Comparison of ENCODE assay signal across 2 cellular contexts in the genomic region with DNA sequence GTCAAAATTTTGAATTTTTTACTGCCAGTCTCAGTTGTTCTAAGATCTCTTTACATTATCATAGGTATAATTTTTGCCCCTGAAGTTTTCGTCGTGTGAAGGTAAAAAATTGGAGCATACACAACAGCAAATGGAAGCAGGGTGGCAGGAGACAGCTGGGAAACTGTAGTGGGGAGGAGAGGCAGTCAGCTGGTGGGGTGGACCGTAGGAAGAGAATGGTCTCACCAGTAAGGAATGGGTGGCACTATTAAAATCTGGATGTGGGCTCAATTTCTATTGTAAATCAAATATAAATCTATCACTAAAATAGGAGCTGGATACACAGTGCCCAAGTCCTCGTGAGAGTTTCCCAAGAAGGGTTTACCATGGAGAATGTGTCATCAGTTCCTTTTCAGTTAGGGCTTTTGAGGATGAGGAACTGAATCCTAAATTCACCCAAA.
TF ChIP-seq lines count a peak whose summit lies in the region.

No MANE protein-coding gene starts in this region.

TF ChIP-seq in A549, 52 proteins besides CTCF, POLR2A, EP300 and RAD21:
- TF ChIP-seq, protein P1, sequence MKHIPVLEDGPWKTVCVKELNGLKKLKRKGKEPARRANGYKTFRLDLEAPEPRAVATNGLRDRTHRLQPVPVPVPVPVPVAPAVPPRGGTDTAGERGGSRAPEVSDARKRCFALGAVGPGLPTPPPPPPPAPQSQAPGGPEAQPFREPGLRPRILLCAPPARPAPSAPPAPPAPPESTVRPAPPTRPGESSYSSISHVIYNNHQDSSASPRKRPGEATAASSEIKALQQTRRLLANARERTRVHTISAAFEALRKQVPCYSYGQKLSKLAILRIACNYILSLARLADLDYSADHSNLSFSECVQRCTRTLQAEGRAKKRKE (CRISPR knock-in tag; IDR thresholded peaks at IDR 0.05; ENCODE audit: low read depth), result no peak
- TF ChIP-seq NFE2L2 (conservative IDR thresholded peaks at IDR 0.05; ENCODE audit: low read length), result no peak
- no peak for TF ChIP-seq MAFK (IDR thresholded peaks at IDR 0.05; ENCODE audit: partially characterized antibody)
- no peak for TF ChIP-seq KDM1A (IDR thresholded peaks at IDR 0.05; ENCODE audit: low read depth)
- no peak for TF ChIP-seq EHMT2 (IDR thresholded peaks at IDR 0.05; ENCODE audit: low read depth)
- TF ChIP-seq ZC3H11A (IDR thresholded peaks at IDR 0.05), result no peak
- no peak for TF ChIP-seq HEYL (CRISPR knock-in tag; IDR thresholded peaks at IDR 0.05)
- TF ChIP-seq ZFP36 (IDR thresholded peaks at IDR 0.05; ENCODE audit: borderline replicate concordance, partially characterized antibody), result no peak

TF ChIP-seq in IMR-90, 13 proteins besides CTCF, POLR2A, EP300 and RAD21:
- TF ChIP-seq, protein P2, sequence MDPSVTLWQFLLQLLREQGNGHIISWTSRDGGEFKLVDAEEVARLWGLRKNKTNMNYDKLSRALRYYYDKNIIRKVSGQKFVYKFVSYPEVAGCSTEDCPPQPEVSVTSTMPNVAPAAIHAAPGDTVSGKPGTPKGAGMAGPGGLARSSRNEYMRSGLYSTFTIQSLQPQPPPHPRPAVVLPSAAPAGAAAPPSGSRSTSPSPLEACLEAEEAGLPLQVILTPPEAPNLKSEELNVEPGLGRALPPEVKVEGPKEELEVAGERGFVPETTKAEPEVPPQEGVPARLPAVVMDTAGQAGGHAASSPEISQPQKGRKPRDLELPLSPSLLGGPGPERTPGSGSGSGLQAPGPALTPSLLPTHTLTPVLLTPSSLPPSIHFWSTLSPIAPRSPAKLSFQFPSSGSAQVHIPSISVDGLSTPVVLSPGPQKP (IDR thresholded peaks at IDR 0.05; ENCODE audit: borderline replicate concordance, low read depth, low read length), result no peak
- no peak for TF ChIP-seq FOS (IDR thresholded peaks at IDR 0.05; ENCODE audit: low read depth, low read length)
- TF ChIP-seq, protein P3, sequence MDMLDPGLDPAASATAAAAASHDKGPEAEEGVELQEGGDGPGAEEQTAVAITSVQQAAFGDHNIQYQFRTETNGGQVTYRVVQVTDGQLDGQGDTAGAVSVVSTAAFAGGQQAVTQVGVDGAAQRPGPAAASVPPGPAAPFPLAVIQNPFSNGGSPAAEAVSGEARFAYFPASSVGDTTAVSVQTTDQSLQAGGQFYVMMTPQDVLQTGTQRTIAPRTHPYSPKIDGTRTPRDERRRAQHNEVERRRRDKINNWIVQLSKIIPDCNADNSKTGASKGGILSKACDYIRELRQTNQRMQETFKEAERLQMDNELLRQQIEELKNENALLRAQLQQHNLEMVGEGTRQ (IDR thresholded peaks at IDR 0.05; ENCODE audit: low read depth, low read length), result no peak
- no peak for TF ChIP-seq MXI1 (IDR thresholded peaks at IDR 0.05; ENCODE audit: borderline replicate concordance, low read depth, low read length)
- no peak for TF ChIP-seq RCOR1 (IDR thresholded peaks at IDR 0.05; ENCODE audit: insufficient replicate concordance, low read length)
- no peak for TF ChIP-seq MAFK (IDR thresholded peaks at IDR 0.05; ENCODE audit: low read depth, low read length)
- no peak for TF ChIP-seq BHLHE40 (IDR thresholded peaks at IDR 0.05; ENCODE audit: low read depth, low read length)
- no peak for TF ChIP-seq SMC3 (IDR thresholded peaks at IDR 0.05; ENCODE audit: low read depth, low read length)
- TF ChIP-seq MAZ (IDR thresholded peaks at IDR 0.05; ENCODE audit: borderline replicate concordance, low read depth, low read length), result no peak
- TF ChIP-seq CEBPB (IDR thresholded peaks at IDR 0.05; ENCODE audit: low read depth, low read length), result no peak
- TF ChIP-seq CHD1 (IDR thresholded peaks at IDR 0.05; ENCODE audit: low read depth, low read length), result no peak
